8 cellular contexts compared by ENCODE assay signal in genomic region chrX:77899081-77899828, GRCh38. TPM values are rescaled to one million over a fixed set of nuclear protein-coding genes. Genes with fewer than 3 reads are reported as not detected.
A peak's percentile ranks its signal among the peaks of the same experiment; 100 is the strongest.
DNase-seq lines count a peak whose midpoint lies in the region; ATAC-seq and TF ChIP-seq lines count a peak whose summit lies in the region.

Gene COX7B, plus strand, starts transcription at chrX:77899468. Its CDS starts 86 bp downstream, at chrX:77899554.

- TF ChIP-seq CTCF in GM12872 (IDR thresholded peaks at IDR 0.05; ENCODE audit: insufficient read depth, low read depth, low read length) (peak; percentile 55), SK-N-SH (IDR thresholded peaks at IDR 0.05) (peak; percentile 66), glutamatergic neuron (IDR thresholded peaks at IDR 0.05; ENCODE audit: partially characterized antibody, unreplicated experiment) (no peak), upper lobe of right lung (IDR thresholded peaks at IDR 0.05) (peak; percentile 44)

- H3K4me3 Mint-ChIP-seq in glutamatergic neuron (ENCODE audit: unreplicated experiment) = peak within 1 kb of the TSS; percentile 92

- peak within 1 kb of the TSS; percentile 99 for H2AFZ ChIP-seq in SK-N-SH (ENCODE audit: low read depth)

- peaks cover 48% of the 10 kb centered on the region for H3K79me2 ChIP-seq in SK-N-SH (ENCODE audit: insufficient read depth)

- H3K27me3 ChIP-seq in SK-N-SH (ENCODE audit: insufficient read depth) (no peaks in the 10 kb centered on the region), upper lobe of right lung (no peaks in the 10 kb centered on the region)

- no peak for TF ChIP-seq EP300 in SK-N-SH (IDR thresholded peaks at IDR 0.05; ENCODE audit: borderline replicate concordance in 1 of 2, low read depth in 1 of 2, low read length in 1 of 2)

- POLR2A ChIA-PET in SK-N-SH (lab: Yijun Ruan, JAX) = interaction anchor here (0.6 to 1.2 kb wide), 3 partner anchors 11 to 240 kb away, joined by 3 to 8 read pairs (median 3); partner anchors contain the start of genes ATP7A and TAF9B

- peaks cover 7% of the 10 kb centered on the region for H3K4me1 Mint-ChIP-seq in glutamatergic neuron (ENCODE audit: low read depth, unreplicated experiment)

- peak; percentile 72 for TF ChIP-seq RAD21 in SK-N-SH (IDR thresholded peaks at IDR 0.05; ENCODE audit: low read length)

- peak within 1 kb of the TSS; percentile 83 for H3K4me2 ChIP-seq in SK-N-SH

- no peaks in the 10 kb centered on the region for H3K36me3 Mint-ChIP-seq in glutamatergic neuron (ENCODE audit: unreplicated experiment)

- H3K4me3 ChIP-seq in SK-N-SH (ENCODE audit: low read depth in 2 of 2, low read length in 1 of 2) (peak within 1 kb of the TSS; percentile 72 to 78), upper lobe of right lung (peak within 1 kb of the TSS; percentile 72)

- peaks cover 11 to 24% of the 10 kb centered on the region in 2 experiments for H3K36me3 ChIP-seq in SK-N-SH (replicated peaks in 1 of 2; ENCODE audit: control insufficient read depth in 1 of 2, insufficient read depth in 2 of 2, low read length in 1 of 2)
- peaks cover 4% of the 10 kb centered on the region for H3K36me3 ChIP-seq in upper lobe of right lung

- CTCF ChIA-PET in SK-N-SH (lab: Yijun Ruan, JAX) = interaction anchor here (0.6 to 1.8 kb wide), 12 partner anchors 10 to 741 kb away, joined by 3 to 16 read pairs (median 4); partner anchors contain the start of gene ATP7A

- H3F3A ChIP-seq in SK-N-SH (replicated peaks; ENCODE audit: insufficient read depth) = peaks cover 27% of the 10 kb centered on the region

- no peaks in the 10 kb centered on the region for H3K9me2 ChIP-seq in SK-N-SH

- H3K27ac Mint-ChIP-seq in glutamatergic neuron (ENCODE audit: unreplicated experiment) = peak within 1 kb of the TSS; percentile 96

- ATAC-seq in HG02623 (IDR thresholded peaks at IDR 0.05; ENCODE audit: unreplicated experiment) (peak; percentile 52), upper lobe of right lung (peak; percentile 85)

- DNase-seq in NCI-H1048 (lab: John Stamatoyannopoulos, UW) = peak; percentile 77
- peak; percentile 70 for DNase-seq in SK-N-SH
- peak; percentile 13 for DNase-seq in activated naive CD8-positive, alpha-beta T cell treated with anti-CD3 and anti-CD28 coated beads, Interleukin-2, amount 50 U/mL, for 16 hours (ENCODE audit: low read depth, low spot score)
- peak; percentile 21 for DNase-seq in glutamatergic neuron
- DNase-seq in occipital lobe (lab: John Stamatoyannopoulos, UW) = peak; percentile 35
- DNase-seq in upper lobe of right lung = no peak

- H4K20me1 ChIP-seq in SK-N-SH (ENCODE audit: insufficient read depth) = no peaks in the 10 kb centered on the region; the same call in 1 of the 2 replicates

- peak within 1 kb of the TSS; percentile 85 for H3K9ac ChIP-seq in SK-N-SH

- H3K9me3 ChIP-seq in SK-N-SH (no peaks in the 10 kb centered on the region), upper lobe of right lung (no peaks in the 10 kb centered on the region)

- H3K27ac ChIP-seq in SK-N-SH (ENCODE audit: low read depth in 2 of 2, low read length in 1 of 2) (peak within 1 kb of the TSS; percentile 85 to 92), upper lobe of right lung (peak within 1 kb of the TSS; percentile 88)

- H3K4me1 ChIP-seq in SK-N-SH (ENCODE audit: control insufficient read depth in 1 of 2, insufficient read depth in 2 of 2, low read depth in 1 of 2, low read length in 1 of 2) = no peaks in the 10 kb centered on the region; a peak in 1 of 4 replicates
- H3K4me1 ChIP-seq in upper lobe of right lung = peaks cover 15% of the 10 kb centered on the region

- H3K27me3 Mint-ChIP-seq in glutamatergic neuron (ENCODE audit: unreplicated experiment) = peaks cover 5% of the 10 kb centered on the region

- H3K9me3 Mint-ChIP-seq in glutamatergic neuron (ENCODE audit: unreplicated experiment) = no peaks in the 10 kb centered on the region

- intact Hi-C loops in upper lobe of right lung (cut with DNase I) = no loop called here

- 2% methylated on average over 28 of the region's 28 CpGs for WGBS in SK-N-SH (ENCODE audit: low lambda C conversion rate)

TF ChIP-seq in SK-N-SH, 30 proteins besides CTCF, POLR2A, EP300 and RAD21:
- TF ChIP-seq RFX5 (IDR thresholded peaks at IDR 0.05; ENCODE audit: low read length) = no peak
- TF ChIP-seq ZBTB33 (IDR thresholded peaks at IDR 0.05; ENCODE audit: borderline replicate concordance, low read depth) = peak; percentile 100
- no peak for TF ChIP-seq PBX3 (IDR thresholded peaks at IDR 0.05)
- TF ChIP-seq MAX (IDR thresholded peaks at IDR 0.05; ENCODE audit: low read depth) = peak; percentile 48; the same call in 1 of the 2 replicates
- TF ChIP-seq YY1 (IDR thresholded peaks at IDR 0.05; ENCODE audit: low read depth) = peak; percentile 92
- TF ChIP-seq USF2 (IDR thresholded peaks at IDR 0.05; ENCODE audit: borderline replicate concordance, low read depth, low read length) = no peak
- TF ChIP-seq RCOR1 (IDR thresholded peaks at IDR 0.05; ENCODE audit: low read length) = peak; percentile 61
- TF ChIP-seq SIN3A (IDR thresholded peaks at IDR 0.05; ENCODE audit: borderline replicate concordance, low read depth, low read length) = peak; percentile 92
- TF ChIP-seq TAF1 (IDR thresholded peaks at IDR 0.05; ENCODE audit: borderline replicate concordance, low read depth, low read length) = peak; percentile 87
- TF ChIP-seq CHD2 (IDR thresholded peaks at IDR 0.05; ENCODE audit: low read length, partially characterized antibody) = peak; percentile 100
- TF ChIP-seq MXI1 (IDR thresholded peaks at IDR 0.05; ENCODE audit: low read depth, low read length) = peak; percentile 55; the same call in 1 of the 2 replicates
- TF ChIP-seq FOXM1 (IDR thresholded peaks at IDR 0.05; ENCODE audit: low read depth) = no peak
- TF ChIP-seq POLR2AphosphoS5 (IDR thresholded peaks at IDR 0.05; ENCODE audit: low read depth, low read length) = peak; percentile 91
- no peak for TF ChIP-seq GATA2 (CRISPR knock-in tag; IDR thresholded peaks at IDR 0.05)
TF ChIP-seq in SK-N-SH: peak in this region for 9.

RNA-seq across cellular contexts. Expression of gene COX7B, which starts in this region (rescaled TPM):
- 1,029 and 1,399 TPM in 2 replicates for polyA plus RNA-seq in SK-N-SH (2012; rRNA removed)
- 1,333 and 1,457 TPM in 2 replicates for polyA plus RNA-seq in SK-N-SH (2012; cell fraction: cytosol; rRNA removed)
- 347 and 407 TPM in 2 replicates for polyA plus RNA-seq in SK-N-SH (2012; cell fraction: nucleus; rRNA removed)
- total RNA-seq in glutamatergic neuron (ENCODE audit: unreplicated experiment) = 188 TPM
- 116 TPM for total RNA-seq in occipital lobe
- 174 TPM for total RNA-seq in upper lobe of right lung
